In genomic region chr6:43035495-43036194, GRCh38 we compare ENCODE assay signal across 21 cellular contexts. TPM values are rescaled to one million over a fixed set of nuclear protein-coding genes. Genes with fewer than 3 reads are reported as not detected.
DNase-seq lines count a peak whose midpoint lies in the region; ATAC-seq and TF ChIP-seq lines count a peak whose summit lies in the region.
"Had no signal": no experiment of that assay in that cellular context is flagged by ENCODE, and none has a peak within 500 bp of the region (broad histone marks: within the 10 kb centered on the region; RNA-seq: fewer than 3 reads in every experiment).

No MANE protein-coding gene starts in this region.

- H3K27me3 Mint-ChIP-seq in CD8-positive, alpha-beta T cell (ENCODE audit: low read depth), result no peaks in the 10 kb centered on the region
- H3K27me3 Mint-ChIP-seq in naive thymus-derived CD4-positive, alpha-beta T cell, result no peaks in the 10 kb centered on the region

- no peak overlapping the region for H3K4me3 Mint-ChIP-seq in CD8-positive, alpha-beta T cell
- H3K4me3 Mint-ChIP-seq in naive thymus-derived CD4-positive, alpha-beta T cell, result no peak overlapping the region

- H3K27ac ChIP-seq in CD8-positive, alpha-beta T cell (ENCODE audit: low read depth, low read length), result no peak overlapping the region
- H3K27ac ChIP-seq in RWPE1 (peak overlapping the region; percentile 48), heart left ventricle (peak overlapping the region in 11 of 12 donors; percentile 7 to 80 (median 55)), thyroid gland (no peak overlapping the region)
- H3K27ac ChIP-seq in naive thymus-derived CD4-positive, alpha-beta T cell (ENCODE audit: low read depth, low read length), result no peak overlapping the region
- H3K27ac ChIP-seq: BLaER1 treated with 17β-estradiol and CSF1 and Interleukin-3, amounts not matched to agents 10 nM and 100 nM; breast epithelium; prostate gland had no signal

- no peak for TF ChIP-seq CTCF in CD8-positive, alpha-beta T cell (IDR thresholded peaks at IDR 0.05)
- no peak for TF ChIP-seq CTCF in RWPE1 (conservative IDR thresholded peaks at IDR 0.05; ENCODE audit: low read depth)
- TF ChIP-seq CTCF in heart left ventricle (IDR thresholded peaks at IDR 0.05), result no peak
- no peak for TF ChIP-seq CTCF in thyroid gland (IDR thresholded peaks at IDR 0.05)

- H3K36me3 ChIP-seq in CD8-positive, alpha-beta T cell (ENCODE audit: insufficient read depth, low read length), result peaks cover 11% of the 10 kb centered on the region
- peaks cover 0 to 88% (median 72%) of the 10 kb centered on the region in 9 donors for H3K36me3 ChIP-seq in heart left ventricle
- peaks cover 0 to 68% (median 6%) of the 10 kb centered on the region in 3 experiments for H3K36me3 ChIP-seq in naive thymus-derived CD4-positive, alpha-beta T cell (ENCODE audit: control insufficient read depth in 2 of 3, insufficient read depth in 3 of 3, low read length in 3 of 3)
- H3K36me3 ChIP-seq in thyroid gland, result peaks cover 34 to 49% of the 10 kb centered on the region in 2 donors

- H3K27me3 ChIP-seq in CD8-positive, alpha-beta T cell (ENCODE audit: insufficient read depth, low read length), result no peaks in the 10 kb centered on the region
- H3K27me3 ChIP-seq in heart left ventricle (no peaks in the 10 kb centered on the region), thyroid gland (no peaks in the 10 kb centered on the region)
- no peaks in the 10 kb centered on the region for H3K27me3 ChIP-seq in naive thymus-derived CD4-positive, alpha-beta T cell (ENCODE audit: control insufficient read depth in 2 of 2, insufficient read depth in 2 of 2, low read length in 2 of 2)
- H3K27me3 ChIP-seq: BLaER1 treated with 17β-estradiol and CSF1 and Interleukin-3, amounts not matched to agents 10 nM and 100 nM; breast epithelium; esophagus muscularis mucosa had no signal

- H3K4me1 Mint-ChIP-seq in CD8-positive, alpha-beta T cell (ENCODE audit: low read depth), result no peaks in the 10 kb centered on the region
- peaks cover 0 to 4% (median 0%) of the 10 kb centered on the region in 7 donors for H3K4me1 Mint-ChIP-seq in naive thymus-derived CD4-positive, alpha-beta T cell

- no peak overlapping the region for H3K4me3 ChIP-seq in CD8-positive, alpha-beta T cell (ENCODE audit: low read depth, low read length)
- H3K4me3 ChIP-seq in heart left ventricle (no peak overlapping the region), thyroid gland (replicated peaks in 1 of 3) (no peak overlapping the region)
- no peak overlapping the region for H3K4me3 ChIP-seq in naive thymus-derived CD4-positive, alpha-beta T cell (ENCODE audit: low read length)
- H3K4me3 ChIP-seq: BLaER1 treated with 17β-estradiol and CSF1 and Interleukin-3, amounts not matched to agents 10 nM and 100 nM; breast epithelium; esophagus muscularis mucosa; prostate gland; skin epidermis had no signal

- DNase-seq in CD8-positive, alpha-beta T cell, result no peak
- DNase-seq in RWPE1 (ENCODE audit: low spot score) (no peak), heart left ventricle (peak in 4 of 5 donors; percentile 65 to 87 (median 77)), thyroid gland (no peak)
- no peak for DNase-seq in naive thymus-derived CD4-positive, alpha-beta T cell
- no peak for DNase-seq in activated effector memory CD4-positive, alpha-beta T cell treated with anti-CD3 and anti-CD28 coated beads, Interleukin-2, amount 50 U/mL, for 16 hours
- DNase-seq in central memory CD4-positive, alpha-beta T cell, result no peak
- DNase-seq: activated gamma-delta T cell; cortex of kidney; islet precursor cell; NCI-H2081; NCI-H226; NCI-H774; stimulated activated CD4-positive, alpha-beta T cell treated with anti-CD3 and anti-CD28 coated beads, Interleukin-2, amount 100 ng/mL, for 24 hours; T1000 had no signal

- TF ChIP-seq POLR2A in heart left ventricle (IDR thresholded peaks at IDR 0.05) (no peak), thyroid gland (IDR thresholded peaks at IDR 0.05) (no peak)

- H3K4me1 ChIP-seq in CD8-positive, alpha-beta T cell (ENCODE audit: insufficient read depth, low read length), result no peaks in the 10 kb centered on the region
- H3K4me1 ChIP-seq in heart left ventricle (peaks cover 0 to 24% (median 5%) of the 10 kb centered on the region in 12 donors), thyroid gland (no peaks in the 10 kb centered on the region)
- H3K4me1 ChIP-seq in naive thymus-derived CD4-positive, alpha-beta T cell (ENCODE audit: control insufficient read depth in 2 of 2, insufficient read depth in 2 of 2, low read length in 2 of 2), result no peaks in the 10 kb centered on the region
- H3K4me1 ChIP-seq: BLaER1 treated with 17β-estradiol and CSF1 and Interleukin-3, amounts not matched to agents 10 nM and 100 nM; breast epithelium; prostate gland had no signal

- 34 to 48% (median 40%) methylated on average over 4 of the region's 4 CpGs for WGBS in heart left ventricle, 4 donors
- WGBS in thyroid gland, 2 donors, result 71 to 85% methylated on average over 4 of the region's 4 CpGs

- CTCF ChIA-PET in CD8-positive, alpha-beta T cell (lab: Charles Lee), result interaction anchor here (1.3 kb wide), 1 partner anchor 10 kb away, joined by 3 read pairs; no protein-coding TSS in a partner anchor
- CTCF ChIA-PET in RWPE1 (lab: Yijun Ruan, JAX), result no interaction called here
- CTCF ChIA-PET in naive thymus-derived CD4-positive, alpha-beta T cell (lab: Charles Lee), result interaction anchor here (0.6 kb wide), 1 partner anchor 20 kb away, joined by 4 read pairs; no protein-coding TSS in a partner anchor

- no peaks in the 10 kb centered on the region for H3K9me3 Mint-ChIP-seq in CD8-positive, alpha-beta T cell
- no peaks in the 10 kb centered on the region for H3K9me3 Mint-ChIP-seq in naive thymus-derived CD4-positive, alpha-beta T cell

- POLR2A ChIA-PET in CD8-positive, alpha-beta T cell (lab: Charles Lee), result interaction anchor here (0.9 kb wide), 1 partner anchor 109 kb away, joined by 3 read pairs; no protein-coding TSS in a partner anchor
- POLR2A ChIA-PET in RWPE1 (lab: Yijun Ruan, JAX; ENCODE audit: low non-redundant PET), result no interaction called here
- POLR2A ChIA-PET in naive thymus-derived CD4-positive, alpha-beta T cell (lab: Charles Lee), result no interaction called here

- H3K9me3 ChIP-seq in CD8-positive, alpha-beta T cell (ENCODE audit: low read length), result no peaks in the 10 kb centered on the region
- H3K9me3 ChIP-seq in heart left ventricle (no peaks in the 10 kb centered on the region), thyroid gland (no peaks in the 10 kb centered on the region)
- no peaks in the 10 kb centered on the region for H3K9me3 ChIP-seq in naive thymus-derived CD4-positive, alpha-beta T cell (ENCODE audit: control insufficient read depth in 2 of 3, low read length in 3 of 3)
- H3K9me3 ChIP-seq: BLaER1 treated with 17β-estradiol and CSF1 and Interleukin-3, amounts not matched to agents 10 nM and 100 nM; breast epithelium; esophagus muscularis mucosa; prostate gland had no signal

- H3K27ac Mint-ChIP-seq in CD8-positive, alpha-beta T cell, result peak overlapping the region; percentile 62
- H3K27ac Mint-ChIP-seq in naive thymus-derived CD4-positive, alpha-beta T cell, result peak overlapping the region in 6 of 9 donors; percentile 8 to 74 (median 51)

- intact Hi-C loops in CD8-positive, alpha-beta T cell (cut with DNase I, micrococcal nuclease), result no loop called here
- intact Hi-C loops in heart left ventricle (cut with DNase I) (no loop called here), thyroid gland (cut with DNase I) (no loop called here)
- intact Hi-C loops in naive thymus-derived CD4-positive, alpha-beta T cell (cut with micrococcal nuclease), result no loop called here

- H3K36me3 Mint-ChIP-seq in CD8-positive, alpha-beta T cell, result peaks cover 75% of the 10 kb centered on the region
- peaks cover 0 to 25% (median 4%) of the 10 kb centered on the region in 5 donors for H3K36me3 Mint-ChIP-seq in naive thymus-derived CD4-positive, alpha-beta T cell

- ATAC-seq in CD8-positive, alpha-beta T cell, result no peak
- peak; percentile 88 to 96 (median 92) for ATAC-seq in heart left ventricle
- no peak for ATAC-seq in naive thymus-derived CD4-positive, alpha-beta T cell
- ATAC-seq: HCT116 had no signal

RNA-seq across cellular contexts. Expression of gene RRP36, which starts 14.2 kb away (rescaled TPM):
- total RNA-seq in CD8-positive, alpha-beta T cell, result 10 to 100 TPM; 20.1 to 20.2 TPM
- total RNA-seq in heart left ventricle (10 to 100 TPM; 22.7 to 36.5 (median 32.3) TPM), thyroid gland (10 to 100 TPM; 41.5 to 68.5 (median 56.7) TPM)
- polyA plus RNA-seq in heart left ventricle, result 10 to 100 TPM; 18.7 to 53.4 TPM
- total RNA-seq in naive thymus-derived CD4-positive, alpha-beta T cell, result 10 to 100 TPM; 25.4 to 66.3 (median 48.4) TPM
- 10 to 100 TPM; 56.0 to 89.6 TPM for polyA plus RNA-seq in naive thymus-derived CD4-positive, alpha-beta T cell

RNA-seq across cellular contexts. Expression of gene CUL7, which starts 18.0 kb away (rescaled TPM):
- total RNA-seq in CD8-positive, alpha-beta T cell, result 1 to 10 TPM; 5.2 to 5.4 TPM
- 10 to 100 TPM in 2 of 9 donors, 1 to 10 TPM in 7; 5.6 to 13.2 (median 7.9) TPM for total RNA-seq in heart left ventricle
- 1 to 10 TPM; 3.5 to 6.1 TPM for polyA plus RNA-seq in heart left ventricle
- total RNA-seq in naive thymus-derived CD4-positive, alpha-beta T cell, result 10 to 100 TPM in 4 of 5 experiments, 1 to 10 TPM in 1; 9.8 to 14.5 (median 12.7) TPM
- polyA plus RNA-seq in naive thymus-derived CD4-positive, alpha-beta T cell, result 1 to 10 TPM; 2.9 to 4.0 TPM
- 10 to 100 TPM; 20.7 to 39.6 (median 28.6) TPM for total RNA-seq in thyroid gland

RNA-seq across cellular contexts. Expression of gene KLHDC3, which starts 21.6 kb away (rescaled TPM):
- total RNA-seq in CD8-positive, alpha-beta T cell, result 10 to 100 TPM; 20.9 to 21.7 TPM
- total RNA-seq in heart left ventricle (100 to 1,000 TPM in 5 of 9 donors, 10 to 100 TPM in 4; 79.4 to 180 (median 102) TPM), thyroid gland (100 to 1,000 TPM in 1 of 4 donors, 10 to 100 TPM in 3; 93.1 to 107 (median 97.7) TPM)
- 100 to 1,000 TPM; 112 to 147 TPM for polyA plus RNA-seq in heart left ventricle
- 10 to 100 TPM; 39.9 to 76.9 (median 67.4) TPM for total RNA-seq in naive thymus-derived CD4-positive, alpha-beta T cell
- 100 to 1,000 TPM; 128 to 145 TPM for polyA plus RNA-seq in naive thymus-derived CD4-positive, alpha-beta T cell

RNA-seq across cellular contexts. Expression of gene MEA1, which starts 21.9 kb away (rescaled TPM):
- 10 to 100 TPM; 14.5 to 15.3 TPM for total RNA-seq in CD8-positive, alpha-beta T cell
- total RNA-seq in heart left ventricle (10 to 100 TPM; 24.5 to 46.2 (median 32.1) TPM), thyroid gland (10 to 100 TPM; 45.9 to 78.1 (median 61.7) TPM)
- polyA plus RNA-seq in heart left ventricle, result 10 to 100 TPM; 49.7 to 56.7 TPM
- total RNA-seq in naive thymus-derived CD4-positive, alpha-beta T cell, result 10 to 100 TPM; 20.3 to 58.0 (median 32.7) TPM
- 10 to 100 TPM; 58.2 to 72.3 TPM for polyA plus RNA-seq in naive thymus-derived CD4-positive, alpha-beta T cell

RNA-seq across cellular contexts. Expression of gene MRPL2, which starts 23.6 kb away (rescaled TPM):
- total RNA-seq in CD8-positive, alpha-beta T cell, result 10 to 100 TPM; 38.9 to 41.6 TPM
- total RNA-seq in heart left ventricle (10 to 100 TPM; 54.0 to 98.5 (median 83.1) TPM), thyroid gland (10 to 100 TPM; 12.9 to 31.9 (median 17.7) TPM)
- polyA plus RNA-seq in heart left ventricle, result 100 to 1,000 TPM; 119 to 142 TPM
- total RNA-seq in naive thymus-derived CD4-positive, alpha-beta T cell, result 10 to 100 TPM; 32.0 to 57.5 (median 47.7) TPM
- polyA plus RNA-seq in naive thymus-derived CD4-positive, alpha-beta T cell, result 10 to 100 TPM; 48.4 to 58.6 TPM

Comparison
In these comparisons a context has a peak if more than half of its experiments do, and no peak if none do; other contexts are left out.
1. ATAC-seq: peak in heart left ventricle (4 of 4); none in CD8-positive, alpha-beta T cell (single experiment) and naive thymus-derived CD4-positive, alpha-beta T cell (single experiment).
2. DNase-seq: peak in heart left ventricle (4 of 5); none in CD8-positive, alpha-beta T cell (0 of 7), RWPE1 (single experiment), naive thymus-derived CD4-positive, alpha-beta T cell (0 of 9), activated effector memory CD4-positive, alpha-beta T cell treated with anti-CD3 and anti-CD28 coated beads, Interleukin-2, amount 50 U/mL, for 16 hours (single experiment), central memory CD4-positive, alpha-beta T cell (single experiment) and thyroid gland (0 of 2).
3. H3K27ac ChIP-seq: peak in RWPE1 (single experiment) and heart left ventricle (11 of 12); none in CD8-positive, alpha-beta T cell (single experiment), naive thymus-derived CD4-positive, alpha-beta T cell (single experiment) and thyroid gland (0 of 3).